Comparison of ENCODE assay signal across 11 cellular contexts in the genomic region with DNA sequence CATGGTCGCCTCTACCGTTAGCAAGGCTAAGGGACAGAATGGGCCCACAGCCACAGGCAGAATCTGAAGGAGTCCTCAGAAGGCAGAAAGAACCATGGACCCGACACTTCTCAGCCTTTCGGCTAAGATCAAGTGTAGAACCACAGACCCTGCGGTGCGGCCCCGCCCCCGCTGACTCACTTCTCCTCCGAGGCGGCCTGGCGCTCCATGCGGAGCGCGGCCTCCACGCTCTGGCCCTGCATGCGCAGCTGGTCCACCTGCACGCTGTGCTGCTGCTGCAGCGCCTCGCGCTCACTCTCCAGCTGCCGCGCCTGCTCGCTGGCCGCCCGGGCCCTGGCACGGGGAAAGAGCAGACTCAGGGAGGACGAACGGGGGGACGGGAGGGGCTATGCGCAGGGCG. TPM values are rescaled to one million over a fixed set of nuclear protein-coding genes. Genes with fewer than 3 reads are reported as not detected.
"Had no signal": no experiment of that assay in that cellular context is flagged by ENCODE, and none has a peak within 500 bp of the region (broad histone marks: within the 10 kb centered on the region; RNA-seq: fewer than 3 reads in every experiment).

No MANE protein-coding gene starts in this region.

RNA-seq across cellular contexts. Expression of gene CTAG2, which starts 9.7 kb away (rescaled TPM):
- total RNA-seq: OCI-LY7, PC-3, PC-9, Peyer's patch, Right ventricle myocardium inferior, Right ventricle myocardium superior, RPMI7951, SJSA1 had no signal

RNA-seq across cellular contexts. Expression of gene CTAG1B, which starts 24.6 kb away (rescaled TPM):
- total RNA-seq: OCI-LY7, PC-3, PC-9, Peyer's patch, Right ventricle myocardium inferior, Right ventricle myocardium superior, RPMI7951, SJCRH30, SJSA1, SK-MEL-5 had no signal
- polyA plus RNA-seq: SK-N-SH had no signal

RNA-seq across cellular contexts. Expression of gene CTAG1A, which starts 58.8 kb away (rescaled TPM):
- total RNA-seq: OCI-LY7, PC-3, PC-9, Peyer's patch, Right ventricle myocardium inferior, Right ventricle myocardium superior, RPMI7951, SJCRH30, SJSA1, SK-MEL-5 had no signal
- polyA plus RNA-seq: SK-N-SH had no signal
